20 cellular contexts compared by ENCODE assay signal in genomic region chr1:221648201-221648600, GRCh38.
DNase-seq lines count a peak whose midpoint lies in the region; ATAC-seq and TF ChIP-seq lines count a peak whose summit lies in the region.
"Had no signal": no experiment of that assay in that cellular context is flagged by ENCODE, and none has a peak within 500 bp of the region (broad histone marks: within the 10 kb centered on the region; RNA-seq: fewer than 3 reads in every experiment).

No MANE protein-coding gene starts in this region.

- H3K27ac ChIP-seq in mammary epithelial cell (ENCODE audit: insufficient read depth, low read depth, low read length): no peak overlapping the region
- H3K27ac ChIP-seq: HL-60 had no signal

- TF ChIP-seq CTCF in mammary epithelial cell (conservative IDR thresholded peaks at IDR 0.05 in 1 of 2, IDR thresholded peaks at IDR 0.05 in 1 of 2; ENCODE audit: extremely low read depth in 1 of 2, insufficient read depth in 1 of 2, low read depth in 1 of 2, low read length in 2 of 2): no peak

- H3K36me3 ChIP-seq in mammary epithelial cell (ENCODE audit: insufficient read depth, low read length) (no peaks in the 10 kb centered on the region), MG63 (no peaks in the 10 kb centered on the region)
- H3K36me3 ChIP-seq: BE2C had no signal

- no peak overlapping the region for H3K4me2 ChIP-seq in mammary epithelial cell (ENCODE audit: insufficient read depth, low read depth, low read length)

- H3K9ac ChIP-seq in mammary epithelial cell (ENCODE audit: insufficient read depth, low read length): no peak overlapping the region

- H3K79me2 ChIP-seq in mammary epithelial cell (ENCODE audit: insufficient read depth, low read length): no peaks in the 10 kb centered on the region

- CTCF ChIA-PET in mammary epithelial cell (lab: Charles Lee; ENCODE audit: low non-redundant PET): interaction anchor here (0.7 kb wide), 1 partner anchor 343 kb away, joined by 4 read pairs; no protein-coding TSS in a partner anchor

- WGBS in mammary epithelial cell (ENCODE audit: low coverage, missing lambda C conversion rate): 0% methylated on average over 1 of the region's 1 CpG

- H3K27me3 ChIP-seq in mammary epithelial cell (ENCODE audit: insufficient read depth, low read length) (no peaks in the 10 kb centered on the region), MG63 (no peaks in the 10 kb centered on the region)
- H3K27me3 ChIP-seq: BE2C had no signal

- H3K4me1 ChIP-seq in mammary epithelial cell (ENCODE audit: insufficient read depth, low read length): no peaks in the 10 kb centered on the region
- H3K4me1 ChIP-seq: BE2C had no signal

- dilution Hi-C loops in mammary epithelial cell (cut with HindIII; ENCODE audit: low sequenced_read_pairs): no loop called here

- BruUV-seq in mammary epithelial cell (replicated peaks; lab: Mats Ljungman, UMichigan): no TSS peak

- no peak overlapping the region for H2AFZ ChIP-seq in mammary epithelial cell (ENCODE audit: low read depth, low read length)

- in situ Hi-C loops in mammary epithelial cell (cut with MboI; ENCODE audit: low sequenced_read_pairs in 2 of 2): no loop called here

- ATAC-seq in HG02798 (IDR thresholded peaks at IDR 0.05; ENCODE audit: poor library complexity, unreplicated experiment) (no peak), GM19463 (IDR thresholded peaks at IDR 0.05; ENCODE audit: unreplicated experiment) (no peak)
- ATAC-seq: K562 had no signal

- H4K20me1 ChIP-seq in mammary epithelial cell (ENCODE audit: insufficient read depth, low read length): no peaks in the 10 kb centered on the region

- peak; percentile 19 for DNase-seq in HT1080 (ENCODE audit: low read depth)
- peak; percentile 41 for DNase-seq in mammary epithelial cell
- DNase-seq in iris pigment epithelial cell (ENCODE audit: low read depth): peak; percentile 7
- no peak for DNase-seq in anterior cingulate cortex (lab: John Stamatoyannopoulos, UW)
- DNase-seq in MG63: no peak
- DNase-seq: ACHN; BE2C; C1 segment of cervical spinal cord; CD4-positive, CD25-positive, alpha-beta regulatory T cell; CD8-positive, alpha-beta memory T cell; COR-L47; DMS 273 treated with DMSO at 0.1 percent for 48 hours; GDM1; GOT3; H7; IMR-90 had no signal

- H3K9me3 ChIP-seq in mammary epithelial cell (replicated peaks; ENCODE audit: insufficient read depth, low read length) (no peaks in the 10 kb centered on the region), MG63 (no peaks in the 10 kb centered on the region)
- H3K9me3 ChIP-seq: BE2C had no signal

- H3K4me3 ChIP-seq in mammary epithelial cell (replicated peaks in 1 of 3; ENCODE audit: insufficient read depth in 1 of 3, low read depth in 2 of 3, low read length in 3 of 3) (no peak overlapping the region), MG63 (no peak overlapping the region)
- H3K4me3 ChIP-seq: K562 had no signal

- intact Hi-C loops in mammary epithelial cell (cut with micrococcal nuclease): no loop called here

Comparison
In these comparisons a context has a peak if more than half of its experiments do, and no peak if none do; other contexts are left out.
1. DNase-seq: peak in HT1080 (single experiment), mammary epithelial cell (single experiment) and iris pigment epithelial cell (single experiment); none in anterior cingulate cortex (0 of 58) and MG63 (single experiment).